1 cellular context compared by ENCODE assay signal in the genomic region with DNA sequence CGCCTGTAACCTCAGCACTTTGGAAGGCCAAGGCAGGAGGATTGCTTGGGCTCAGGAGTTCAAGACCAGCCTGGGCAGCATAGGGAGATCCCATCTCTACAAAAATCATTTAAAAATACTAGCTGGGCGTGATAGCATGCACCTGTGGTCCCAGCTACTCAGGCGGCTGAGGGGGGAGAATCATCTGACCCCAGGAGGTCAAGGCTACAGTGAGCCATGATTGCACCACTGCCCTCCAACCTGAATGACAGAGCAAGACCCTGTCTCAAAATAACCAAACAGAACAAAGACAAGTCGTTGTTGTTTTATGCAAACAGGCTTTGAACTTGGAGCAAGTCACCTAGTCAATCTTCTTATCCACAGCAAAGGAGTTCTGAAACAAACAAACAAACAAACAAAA.
TF ChIP-seq lines count a peak whose summit lies in the region.

No MANE protein-coding gene starts in this region.

TF ChIP-seq in A549, 52 proteins besides CTCF, POLR2A, EP300 and RAD21:
- TF ChIP-seq MYC (IDR thresholded peaks at IDR 0.05; ENCODE audit: borderline replicate concordance, low read length): no peak
- TF ChIP-seq, protein P1, sequence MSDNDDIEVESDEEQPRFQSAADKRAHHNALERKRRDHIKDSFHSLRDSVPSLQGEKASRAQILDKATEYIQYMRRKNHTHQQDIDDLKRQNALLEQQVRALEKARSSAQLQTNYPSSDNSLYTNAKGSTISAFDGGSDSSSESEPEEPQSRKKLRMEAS (IDR thresholded peaks at IDR 0.05): no peak
- TF ChIP-seq, protein P2, sequence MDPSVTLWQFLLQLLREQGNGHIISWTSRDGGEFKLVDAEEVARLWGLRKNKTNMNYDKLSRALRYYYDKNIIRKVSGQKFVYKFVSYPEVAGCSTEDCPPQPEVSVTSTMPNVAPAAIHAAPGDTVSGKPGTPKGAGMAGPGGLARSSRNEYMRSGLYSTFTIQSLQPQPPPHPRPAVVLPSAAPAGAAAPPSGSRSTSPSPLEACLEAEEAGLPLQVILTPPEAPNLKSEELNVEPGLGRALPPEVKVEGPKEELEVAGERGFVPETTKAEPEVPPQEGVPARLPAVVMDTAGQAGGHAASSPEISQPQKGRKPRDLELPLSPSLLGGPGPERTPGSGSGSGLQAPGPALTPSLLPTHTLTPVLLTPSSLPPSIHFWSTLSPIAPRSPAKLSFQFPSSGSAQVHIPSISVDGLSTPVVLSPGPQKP (IDR thresholded peaks at IDR 0.05; ENCODE audit: low read depth, low read length): no peak
- TF ChIP-seq, protein P3, sequence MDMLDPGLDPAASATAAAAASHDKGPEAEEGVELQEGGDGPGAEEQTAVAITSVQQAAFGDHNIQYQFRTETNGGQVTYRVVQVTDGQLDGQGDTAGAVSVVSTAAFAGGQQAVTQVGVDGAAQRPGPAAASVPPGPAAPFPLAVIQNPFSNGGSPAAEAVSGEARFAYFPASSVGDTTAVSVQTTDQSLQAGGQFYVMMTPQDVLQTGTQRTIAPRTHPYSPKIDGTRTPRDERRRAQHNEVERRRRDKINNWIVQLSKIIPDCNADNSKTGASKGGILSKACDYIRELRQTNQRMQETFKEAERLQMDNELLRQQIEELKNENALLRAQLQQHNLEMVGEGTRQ (IDR thresholded peaks at IDR 0.05): no peak
- no peak for TF ChIP-seq TFCP2L1 (CRISPR knock-in tag; IDR thresholded peaks at IDR 0.05)
- no peak for TF ChIP-seq JUN (IDR thresholded peaks at IDR 0.05)
- TF ChIP-seq EHF (CRISPR knock-in tag; IDR thresholded peaks at IDR 0.05): no peak
- no peak for TF ChIP-seq ZFP36 (IDR thresholded peaks at IDR 0.05; ENCODE audit: borderline replicate concordance, partially characterized antibody)
- no peak for TF ChIP-seq ZC3H11A (IDR thresholded peaks at IDR 0.05)
- TF ChIP-seq, protein P4, sequence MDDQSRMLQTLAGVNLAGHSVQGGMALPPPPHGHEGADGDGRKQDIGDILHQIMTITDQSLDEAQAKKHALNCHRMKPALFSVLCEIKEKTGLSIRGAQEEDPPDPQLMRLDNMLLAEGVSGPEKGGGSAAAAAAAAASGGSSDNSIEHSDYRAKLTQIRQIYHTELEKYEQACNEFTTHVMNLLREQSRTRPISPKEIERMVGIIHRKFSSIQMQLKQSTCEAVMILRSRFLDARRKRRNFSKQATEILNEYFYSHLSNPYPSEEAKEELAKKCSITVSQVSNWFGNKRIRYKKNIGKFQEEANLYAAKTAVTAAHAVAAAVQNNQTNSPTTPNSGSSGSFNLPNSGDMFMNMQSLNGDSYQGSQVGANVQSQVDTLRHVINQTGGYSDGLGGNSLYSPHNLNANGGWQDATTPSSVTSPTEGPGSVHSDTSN (IDR thresholded peaks at IDR 0.05): no peak
- TF ChIP-seq RNF2 (IDR thresholded peaks at IDR 0.05; ENCODE audit: borderline replicate concordance, low read depth): no peak
- no peak for TF ChIP-seq PHF8 (IDR thresholded peaks at IDR 0.05; ENCODE audit: borderline replicate concordance, low read depth)
